Comparison of ENCODE assay signal across 8 cellular contexts in genomic region chr5:53095931-53096525, GRCh38. TPM values are rescaled to one million over a fixed set of nuclear protein-coding genes. Genes with fewer than 3 reads are reported as not detected.
DNase-seq lines count a peak whose midpoint lies in the region; ATAC-seq and TF ChIP-seq lines count a peak whose summit lies in the region.

No MANE protein-coding gene starts in this region.

- H3F3A ChIP-seq in PC-3 (ENCODE audit: low read length, unreplicated experiment): no peaks in the 10 kb centered on the region

- POLR2A ChIA-PET in PC-3 (lab: Charles Lee; ENCODE audit: unreplicated experiment): no interaction called here

- H3K9me2 ChIP-seq in PC-3 (replicated peaks; ENCODE audit: low read length): no peaks in the 10 kb centered on the region

- no peak for TF ChIP-seq EP300 in tibial nerve (IDR thresholded peaks at IDR 0.05)

- no peak overlapping the region for H2AFZ ChIP-seq in PC-3 (ENCODE audit: low read length)

- H3K36me3 ChIP-seq in PC-3 (ENCODE audit: low read depth, low read length) (peaks cover 43% of the 10 kb centered on the region), tibial nerve (peaks cover 0 to 48% (median 4%) of the 10 kb centered on the region in 3 donors)

- no peak overlapping the region for H3K9ac ChIP-seq in PC-3 (ENCODE audit: low read length)

- no peak overlapping the region for H3K4me3 ChIP-seq in PC-3 (ENCODE audit: low read length)
- H3K4me3 ChIP-seq in fibroblast of mammary gland (ENCODE audit: control insufficient read depth, low read depth, low read length): no peak overlapping the region
- no peak overlapping the region for H3K4me3 ChIP-seq in tibial nerve

- H3K27me3 ChIP-seq in PC-3 (ENCODE audit: low read length) (no peaks in the 10 kb centered on the region), tibial nerve (no peaks in the 10 kb centered on the region)

- no TSS peak for BruUV-seq in PC-3 (replicated peaks; lab: Mats Ljungman, UMichigan)

- H3K27ac ChIP-seq in PC-3 (ENCODE audit: low read length): no peak overlapping the region
- H3K27ac ChIP-seq in tibial nerve: peak overlapping the region in 1 of 4 donors; percentile 31

- intact Hi-C loops in PC-3 (cut with micrococcal nuclease): loop anchor here (1.0 to 10.0 kb wide), 3 partner anchors 109 to 311 kb away; partner anchors contain the start of genes ITGA1, ITGA2 and PELO

- peak in 9 of 14 donors; percentile 2 to 54 (median 20) for DNase-seq in C1 segment of cervical spinal cord (lab: John Stamatoyannopoulos, UW)
- peak; percentile 80 for DNase-seq in PC-3
- peak; percentile 76 to 77 for DNase-seq in activated T-cell treated with anti-CD3 and anti-CD28 coated beads, Interleukin-2, amount 50 U/mL, for 48 hours
- DNase-seq in fibroblast of mammary gland (ENCODE audit: low read depth): peak; percentile 76
- peak in 44 of 56 donors; percentile 1 to 88 (median 24) for DNase-seq in nucleus accumbens (lab: John Stamatoyannopoulos, UW)
- peak; percentile 61 to 86 for DNase-seq in tibial nerve (ENCODE audit: low spot score in 2 of 2)

- CTCF ChIA-PET in PC-3 (lab: Charles Lee): interaction anchor here (1.0 kb wide), 1 partner anchor 148 kb away, joined by 3 read pairs; no protein-coding TSS in a partner anchor

- peak; percentile 60 for ATAC-seq in GM19023 (IDR thresholded peaks at IDR 0.05; ENCODE audit: unreplicated experiment)
- peak; percentile 64 for ATAC-seq in HG03442 (IDR thresholded peaks at IDR 0.05; ENCODE audit: unreplicated experiment)
- ATAC-seq in PC-3: peak; percentile 41

- no peaks in the 10 kb centered on the region for H4K20me1 ChIP-seq in PC-3 (ENCODE audit: low read length)

- no peak for TF ChIP-seq POLR2A in tibial nerve (IDR thresholded peaks at IDR 0.05)

- TF ChIP-seq CTCF in PC-3 (conservative IDR thresholded peaks at IDR 0.05; ENCODE audit: low read depth, low read length) (peak; percentile 87), fibroblast of mammary gland (conservative IDR thresholded peaks at IDR 0.05; ENCODE audit: control insufficient read depth, insufficient read depth, low read depth, low read length) (peak; percentile 89), tibial nerve (IDR thresholded peaks at IDR 0.05) (peak; percentile 78 to 85 (median 81))

- H3K9me3 ChIP-seq in PC-3 (ENCODE audit: low read length) (no peaks in the 10 kb centered on the region), tibial nerve (no peaks in the 10 kb centered on the region)

- H3K4me2 ChIP-seq in PC-3 (ENCODE audit: low read length): no peak overlapping the region

- H3K79me2 ChIP-seq in PC-3 (ENCODE audit: low read length): no peaks in the 10 kb centered on the region

- H3K4me1 ChIP-seq in PC-3 (ENCODE audit: insufficient read depth, low read length) (peaks cover 8% of the 10 kb centered on the region; the same call in 1 of the 2 replicates), tibial nerve (peaks cover 0 to 32% (median 4%) of the 10 kb centered on the region in 4 donors)

- WGBS in tibial nerve, 2 donors: 7 to 13% methylated on average over 3 of the region's 3 CpGs

RNA-seq across cellular contexts. Expression of gene MOCS2, which starts 13.5 kb away (rescaled TPM):
- total RNA-seq in PC-3 (2014; rRNA removed) (26.5 and 29.1 TPM in 2 replicates), tibial nerve (10 to 100 TPM; 37.8 to 47.6 (median 42.6) TPM)

Comparison
In these comparisons a context has a peak if more than half of its experiments do, and no peak if none do; other contexts are left out.
1. DNase-seq: peak in every context shown above with its lines; median percentile 80 in PC-3; 76 in activated T-cell treated with anti-CD3 and anti-CD28 coated beads, Interleukin-2, amount 50 U/mL, for 48 hours; 76 in fibroblast of mammary gland; 74 in tibial nerve; 24 in nucleus accumbens; 20 in C1 segment of cervical spinal cord.